ENCODE assay signal across 8 cellular contexts in the genomic region with DNA sequence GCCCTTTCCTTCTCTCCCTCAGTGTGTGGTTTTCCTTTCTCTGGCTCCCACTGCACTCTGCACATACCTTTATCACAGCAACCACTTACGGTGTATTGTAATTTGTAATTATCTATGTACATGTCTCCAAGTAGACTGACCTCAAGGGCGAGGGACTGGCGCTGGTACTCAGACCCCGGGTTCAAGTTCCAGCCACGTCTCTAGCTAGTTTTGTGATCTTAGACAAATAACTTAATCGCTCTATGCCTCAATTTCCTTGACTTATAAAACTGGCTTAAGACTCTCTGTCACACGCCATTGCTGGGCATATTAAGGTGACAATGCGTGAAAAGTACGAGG. TPM values are rescaled to one million over a fixed set of nuclear protein-coding genes. Genes with fewer than 3 reads are reported as not detected.
DNase-seq lines count a peak whose midpoint lies in the region; ATAC-seq, FAIRE-seq and TF ChIP-seq lines count a peak whose summit lies in the region.

No MANE protein-coding gene starts in this region.

- H3K9ac ChIP-seq in astrocyte (ENCODE audit: low read length): peak overlapping the region; percentile 96

- H3K36me3 ChIP-seq in astrocyte (ENCODE audit: insufficient read depth, low read length): no peaks in the 10 kb centered on the region
- peaks cover 0 to 3% (median 0%) of the 10 kb centered on the region in 4 donors for H3K36me3 ChIP-seq in right lobe of liver
- H3K36me3 ChIP-seq in transverse colon: no peaks in the 10 kb centered on the region

- no peak for TF ChIP-seq EP300 in transverse colon (IDR thresholded peaks at IDR 0.05; ENCODE audit: low read depth)

- peaks cover 2% of the 10 kb centered on the region for H3K36me3 Mint-ChIP-seq in activated naive CD4-positive, alpha-beta T cell treated with anti-CD3 and anti-CD28 coated beads, Interleukin-2, amount 10 ng/mL, durations not matched to agents 7 days and 5 days
- no peaks in the 10 kb centered on the region for H3K36me3 Mint-ChIP-seq in astrocyte (ENCODE audit: low read depth, unreplicated experiment)

- peak overlapping the region; percentile 77 for H3K4me3 Mint-ChIP-seq in activated naive CD4-positive, alpha-beta T cell treated with anti-CD3 and anti-CD28 coated beads, Interleukin-2, amount 10 ng/mL, durations not matched to agents 7 days and 5 days
- peak overlapping the region; percentile 92 for H3K4me3 Mint-ChIP-seq in astrocyte (ENCODE audit: unreplicated experiment)

- H3K4me1 Mint-ChIP-seq in activated naive CD4-positive, alpha-beta T cell treated with anti-CD3 and anti-CD28 coated beads, Interleukin-2, amount 10 ng/mL, durations not matched to agents 7 days and 5 days: peaks cover 34% of the 10 kb centered on the region
- peaks cover 19% of the 10 kb centered on the region for H3K4me1 Mint-ChIP-seq in astrocyte (ENCODE audit: low read depth, unreplicated experiment)

- TF ChIP-seq POLR2A in right lobe of liver (IDR thresholded peaks at IDR 0.05) (no peak), transverse colon (IDR thresholded peaks at IDR 0.05) (no peak)

- H3K4me2 ChIP-seq in astrocyte (ENCODE audit: low read length): peak overlapping the region; percentile 97

- DNase-seq in activated naive CD4-positive, alpha-beta T cell treated with anti-CD3 and anti-CD28 coated beads, Interleukin-2, amount 10 ng/mL, durations not matched to agents 7 days and 5 days: no peak
- no peak for DNase-seq in activated naive CD4-positive, alpha-beta T cell treated with anti-CD3 and anti-CD28 coated beads, Interleukin-2, amount 50 U/mL, for 16 hours
- DNase-seq in astrocyte (ENCODE audit: low read depth) (no peak), right lobe of liver (no peak), transverse colon (peak; percentile 36), mucosa of gallbladder (ENCODE audit: low spot score) (no peak), putamen (ENCODE audit: low spot score) (no peak), GM20000 (ENCODE audit: low spot score) (no peak)

- H3K4me1 ChIP-seq in astrocyte (ENCODE audit: insufficient read depth, low read length) (peaks cover 11% of the 10 kb centered on the region), right lobe of liver (peaks cover 0 to 29% (median 5%) of the 10 kb centered on the region in 4 donors), transverse colon (peaks cover 17 to 41% (median 21%) of the 10 kb centered on the region in 4 donors)

- intact Hi-C loops in right lobe of liver (cut with DNase I) (no loop called here), transverse colon (cut with DNase I; ENCODE audit: low total_unique reads) (no loop called here)

- CTCF ChIA-PET in activated naive CD4-positive, alpha-beta T cell treated with anti-CD3 and anti-CD28 coated beads, Interleukin-2, amount 10 ng/mL, durations not matched to agents 7 days and 5 days (lab: Charles Lee): interaction anchor here (0.8 to 1.6 kb wide), 2 partner anchors 26 to 125 kb away, joined by 3 read pairs; no protein-coding TSS in a partner anchor

- H3K9me3 Mint-ChIP-seq in activated naive CD4-positive, alpha-beta T cell treated with anti-CD3 and anti-CD28 coated beads, Interleukin-2, amount 10 ng/mL, durations not matched to agents 7 days and 5 days: no peaks in the 10 kb centered on the region
- no peaks in the 10 kb centered on the region for H3K9me3 Mint-ChIP-seq in astrocyte (ENCODE audit: unreplicated experiment)

- peak overlapping the region; percentile 42 for H3K27ac ChIP-seq in astrocyte (ENCODE audit: low read depth, low read length)
- H3K27ac ChIP-seq in right lobe of liver: peak overlapping the region in 2 of 3 donors; percentile 98 to 99
- H3K27ac ChIP-seq in transverse colon: peak overlapping the region; percentile 94 to 97 (median 96)

- H2AFZ ChIP-seq in astrocyte (ENCODE audit: low read depth, low read length): peak overlapping the region; percentile 98

- peaks cover 6% of the 10 kb centered on the region for H3K27me3 Mint-ChIP-seq in activated naive CD4-positive, alpha-beta T cell treated with anti-CD3 and anti-CD28 coated beads, Interleukin-2, amount 10 ng/mL, durations not matched to agents 7 days and 5 days
- no peaks in the 10 kb centered on the region for H3K27me3 Mint-ChIP-seq in astrocyte (ENCODE audit: low read depth, unreplicated experiment)

- peak overlapping the region; percentile 89 for H3K27ac Mint-ChIP-seq in activated naive CD4-positive, alpha-beta T cell treated with anti-CD3 and anti-CD28 coated beads, Interleukin-2, amount 10 ng/mL, durations not matched to agents 7 days and 5 days
- H3K27ac Mint-ChIP-seq in astrocyte (ENCODE audit: unreplicated experiment): peak overlapping the region; percentile 89

- FAIRE-seq in astrocyte (lab: Jason Lieb, UNC): no peak

- 18% methylated on average over 9 of the region's 9 CpGs for WGBS in right lobe of liver (ENCODE audit: insufficient coverage, low coverage, low lambda C conversion rate, missing lambda C conversion rate)
- WGBS in transverse colon (ENCODE audit: low coverage in 1 of 2), 2 donors: 11 to 27% methylated on average over 5 to 9 of the region's 9 CpGs

- ATAC-seq in right lobe of liver: no peak

- peaks cover 27% of the 10 kb centered on the region for H3K79me2 ChIP-seq in astrocyte (ENCODE audit: insufficient read depth, low read length)

- TF ChIP-seq CTCF in astrocyte (IDR thresholded peaks at IDR 0.05; ENCODE audit: insufficient read depth, low read depth, low read length) (no peak), right lobe of liver (IDR thresholded peaks at IDR 0.05) (no peak), transverse colon (IDR thresholded peaks at IDR 0.05) (no peak), GM20000 (IDR thresholded peaks at IDR 0.05; ENCODE audit: extremely low read depth, missing control alignments) (no peak)

- peaks cover 8% of the 10 kb centered on the region for H4K20me1 ChIP-seq in astrocyte (ENCODE audit: insufficient read depth, low read length)

- H3K4me3 ChIP-seq in astrocyte (ENCODE audit: insufficient read depth, low read depth, low read length): peak overlapping the region; percentile 69
- peak overlapping the region; percentile 78 to 100 (median 91) for H3K4me3 ChIP-seq in right lobe of liver
- peak overlapping the region in 3 of 4 donors; percentile 71 to 81 (median 79) for H3K4me3 ChIP-seq in transverse colon

- H3K27me3 ChIP-seq in astrocyte (ENCODE audit: insufficient read depth, low read length): no peaks in the 10 kb centered on the region
- no peaks in the 10 kb centered on the region for H3K27me3 ChIP-seq in right lobe of liver
- H3K27me3 ChIP-seq in transverse colon: no peaks in the 10 kb centered on the region

- in situ Hi-C loops in transverse colon (cut with MboI; ENCODE audit: low pct_ligation_motif_present in 1 of 4, low pct_unique_long_range_greater_than_20kb in 1 of 4, low sequenced_read_pairs in 3 of 4): loop anchor here in 1 of 4 donors (5.0 kb wide), 1 partner anchor 88 kb away; the partner anchor contains the start of gene TMEM41A

- no peaks in the 10 kb centered on the region for H3K9me3 ChIP-seq in astrocyte (ENCODE audit: insufficient read depth, low read depth, low read length)
- H3K9me3 ChIP-seq in right lobe of liver: no peaks in the 10 kb centered on the region
- no peaks in the 10 kb centered on the region for H3K9me3 ChIP-seq in transverse colon

RNA-seq across cellular contexts. Expression of gene SENP2, which starts 0.6 kb away (rescaled TPM):
- total RNA-seq in astrocyte (43.6 and 44.1 TPM in 2 replicates), right lobe of liver (10 to 100 TPM in 4 of 6 experiments, 1 to 10 TPM in 2; 7.8 to 26.8 (median 17.8) TPM), transverse colon (10 to 100 TPM in 3 of 4 donors, 1 to 10 TPM in 1; 4.0 to 28.4 (median 18.4) TPM), mucosa of gallbladder (35.3 TPM)

RNA-seq across cellular contexts. Expression of gene LIPH, which starts 33.1 kb away (rescaled TPM):
- 6.4 and 9.0 TPM in 2 replicates for total RNA-seq in astrocyte
- total RNA-seq in right lobe of liver: 1 to 10 TPM in 2 of 6 experiments, under 1 TPM in 3, not detected in 1; 0.07 to 1.4 (median 0.24) TPM
- 100 to 1,000 TPM in 1 of 4 donors, 10 to 100 TPM in 3; 31.6 to 115 (median 74.7) TPM for total RNA-seq in transverse colon
- 34.0 TPM for total RNA-seq in mucosa of gallbladder

Comparison
In these comparisons a context has a peak if more than half of its experiments do, and no peak if none do; other contexts are left out.
1. H3K27ac ChIP-seq: peak in every context shown above with its lines; median percentile 98 in right lobe of liver; 96 in transverse colon; 42 in astrocyte.